ENCODE assay signal across 22 cellular contexts in the genomic region with DNA sequence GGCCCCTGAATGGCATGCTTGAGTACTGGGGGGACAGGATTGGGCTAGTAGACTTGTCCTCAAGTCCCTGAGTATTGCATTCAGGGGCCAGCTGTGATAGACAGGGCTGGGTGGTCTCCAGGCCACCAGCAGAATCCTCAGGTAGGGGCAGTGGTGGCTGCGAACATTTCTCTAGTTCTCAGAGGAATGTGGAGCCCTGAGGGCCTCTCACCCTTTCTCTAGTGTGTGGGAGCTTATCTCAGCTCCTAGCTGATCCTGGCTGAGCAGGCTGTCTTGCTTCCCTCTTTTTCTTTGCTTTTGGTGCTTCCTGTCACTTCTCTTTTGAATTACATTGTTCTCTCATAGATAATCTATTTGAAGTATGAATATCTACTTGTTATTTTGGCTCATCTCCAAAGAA. TPM values are rescaled to one million over a fixed set of nuclear protein-coding genes. Genes with fewer than 3 reads are reported as not detected.
"Had no signal": no experiment of that assay in that cellular context is flagged by ENCODE, and none has a peak within 500 bp of the region (broad histone marks: within the 10 kb centered on the region; RNA-seq: fewer than 3 reads in every experiment).

No MANE protein-coding gene starts in this region.

- H3K9ac ChIP-seq: SK-N-SH had no signal

- H3K4me2 ChIP-seq: SK-N-SH had no signal

- H3K27ac ChIP-seq: HL-60, RWPE1 had no signal

- H3K9me3 ChIP-seq: SK-N-SH had no signal

- DNase-seq: KBM-7, MV-4-11, NCI-H1048, NCI-H1105, NCI-H1417, NCI-H1436 treated with DMSO at 0.1 percent for 48 hours, NCI-H1694, NCI-H187 treated with DMSO at 0.1 percent for 48 hours, NCI-H2029 treated with DMSO at 0.1 percent for 48 hours, NCI-H2107, NCI-H2227 treated with DMSO at 0.1 percent for 48 hours, NCI-H446, NCI-H510A, NCI-H524 treated with DMSO at 0.1 percent for 48 hours, NCI-H69, NCI-H774, PC-3, SHP77, SK-N-SH had no signal

- ATAC-seq: Panc1, PC-3 had no signal

RNA-seq across cellular contexts. Expression of a gene that starts 30.0 kb away (rescaled TPM):
- polyA plus RNA-seq: SK-N-SH had no signal
